Comparison of ENCODE assay signal across 13 cellular contexts in the genomic region with DNA sequence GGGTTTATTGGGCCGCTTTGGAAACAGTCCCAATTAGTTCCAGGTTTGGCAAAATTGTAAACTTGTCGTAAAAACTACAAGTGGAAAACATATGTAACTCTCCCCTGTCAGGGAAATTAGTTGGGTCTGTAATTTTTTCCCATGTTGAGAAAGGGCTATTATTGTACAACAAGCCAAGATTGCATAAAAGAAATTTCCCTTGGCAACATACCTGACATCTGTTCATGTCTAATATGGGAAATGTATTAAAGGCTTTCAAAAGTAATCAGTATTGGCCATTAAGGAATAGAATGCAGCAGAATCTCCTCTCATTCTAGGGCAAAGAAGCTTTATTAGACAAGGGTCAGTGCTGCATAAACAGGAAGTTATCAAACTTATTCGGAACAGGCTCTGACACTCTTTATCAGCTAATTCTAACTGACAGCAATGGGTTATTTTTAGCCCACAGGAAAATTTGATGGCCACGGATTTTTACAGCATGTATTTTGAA.
A peak's percentile ranks its signal among the peaks of the same experiment; 100 is the strongest.
DNase-seq lines count a peak whose midpoint lies in the region; ATAC-seq and TF ChIP-seq lines count a peak whose summit lies in the region.
"Had no signal": no experiment of that assay in that cellular context is flagged by ENCODE, and none has a peak within 500 bp of the region (broad histone marks: within the 10 kb centered on the region; RNA-seq: fewer than 3 reads in every experiment).

No MANE protein-coding gene starts in this region.

- intact Hi-C loops in Right ventricle myocardium superior (cut with DNase I) = no loop called here
- intact Hi-C loops in Right ventricle myocardium inferior (cut with DNase I) = no loop called here
- intact Hi-C loops in upper lobe of right lung (cut with DNase I) = no loop called here

- TF ChIP-seq CTCF in lung (IDR thresholded peaks at IDR 0.05; ENCODE audit: control extremely low read depth, extremely low read depth) (no peak), upper lobe of right lung (IDR thresholded peaks at IDR 0.05) (no peak)

- H3K4me1 ChIP-seq in lung (ENCODE audit: control insufficient read depth in 2 of 2, insufficient read depth in 2 of 2, low read length in 2 of 2) = peaks cover 3 to 59% of the 10 kb centered on the region in 2 donors
- peaks cover 46% of the 10 kb centered on the region for H3K4me1 ChIP-seq in upper lobe of right lung

- H3K27ac ChIP-seq in lung (ENCODE audit: low read depth in 1 of 2, low read length in 1 of 2) (peak overlapping the region; percentile 45 to 68), upper lobe of right lung (peak overlapping the region; percentile 52)

- 17 to 34% methylated on average over 4 of the region's 4 CpGs for WGBS in lung, 2 donors

- H3K4me3 ChIP-seq in lung (no peak overlapping the region), upper lobe of right lung (no peak overlapping the region)

- peak; percentile 25 for ATAC-seq in Right ventricle myocardium superior (ENCODE audit: poor library complexity)
- no peak for ATAC-seq in Right ventricle myocardium inferior
- ATAC-seq in lung (ENCODE audit: insufficient read depth, low FRiP score) = no peak
- ATAC-seq in upper lobe of right lung = peak; percentile 11

- H3K27me3 ChIP-seq in lung (ENCODE audit: control insufficient read depth, insufficient read depth) (no peaks in the 10 kb centered on the region), upper lobe of right lung (no peaks in the 10 kb centered on the region)

- no peak for DNase-seq in Right ventricle myocardium superior
- no peak for DNase-seq in Right ventricle myocardium inferior (ENCODE audit: missing footprints)
- DNase-seq in amniotic epithelial cell (ENCODE audit: low read depth) = peak; percentile 44
- no peak for DNase-seq in lung (ENCODE audit: low spot score)
- DNase-seq in upper lobe of right lung = no peak
- DNase-seq in NCI-H2171 (lab: John Stamatoyannopoulos, UW) = no peak
- DNase-seq in LoVo (ENCODE audit: low spot score) = no peak
- DNase-seq in GM03348 (ENCODE audit: low spot score) = no peak
- DNase-seq: COR-L47; endodermal cell; H7; NCI-H187; stimulated activated CD4-positive, alpha-beta T cell treated with anti-CD3 and anti-CD28 coated beads, Interleukin-12 subunit alpha, Interleukin-12 subunit beta, amount 100 ng/mL, for 4 hours had no signal

- peaks cover 1 to 16% of the 10 kb centered on the region in 2 donors for H3K36me3 ChIP-seq in lung (ENCODE audit: control insufficient read depth in 2 of 2, insufficient read depth in 2 of 2, low read length in 2 of 2)
- peaks cover 24% of the 10 kb centered on the region for H3K36me3 ChIP-seq in upper lobe of right lung

- H3K9me3 ChIP-seq in lung (ENCODE audit: control insufficient read depth in 2 of 2, insufficient read depth in 1 of 2, low read length in 1 of 2) (peaks cover 0 to 2% of the 10 kb centered on the region in 2 donors), upper lobe of right lung (no peaks in the 10 kb centered on the region)

Comparison
In these comparisons a context has a peak if more than half of its experiments do, and no peak if none do; other contexts are left out.
1. ATAC-seq: peak in Right ventricle myocardium superior (single experiment) and upper lobe of right lung (single experiment); none in Right ventricle myocardium inferior (single experiment) and lung (single experiment).